Comparison of ENCODE assay signal across 21 cellular contexts in the genomic region with DNA sequence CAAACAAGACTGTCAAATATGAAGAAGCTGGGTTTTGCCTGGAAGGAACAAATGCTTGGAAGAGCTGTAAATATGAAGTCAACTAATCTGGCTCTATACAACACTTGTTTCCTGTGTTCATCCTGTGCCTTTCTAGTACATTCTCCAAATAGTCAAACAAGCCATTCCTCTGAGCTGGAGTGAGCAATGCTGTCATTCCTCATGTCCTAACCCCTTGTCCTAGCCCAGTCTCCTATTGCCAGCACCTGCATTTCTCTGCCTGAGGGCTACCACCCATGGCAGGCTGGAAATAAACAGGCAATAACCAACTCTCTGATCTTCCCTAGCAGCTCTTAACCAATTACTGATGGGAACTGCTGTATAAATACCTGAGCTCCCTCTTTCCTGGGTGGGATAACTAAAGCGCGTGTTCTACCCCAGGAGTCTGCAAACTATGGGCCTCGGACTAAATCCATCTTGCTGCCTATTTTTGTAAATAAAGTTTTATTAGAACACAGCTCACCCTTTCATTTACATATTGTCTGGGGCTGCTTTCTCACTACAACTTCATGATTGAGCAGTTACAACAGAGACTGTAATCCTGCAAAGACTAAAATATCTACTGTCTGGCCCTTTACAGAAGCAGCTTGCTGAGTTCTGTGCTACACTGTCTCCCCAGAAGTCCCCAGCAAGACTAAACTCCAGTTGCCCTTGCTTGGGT. TPM values are rescaled to one million over a fixed set of nuclear protein-coding genes. Genes with fewer than 3 reads are reported as not detected.
DNase-seq lines count a peak whose midpoint lies in the region; ATAC-seq and TF ChIP-seq lines count a peak whose summit lies in the region.
"Had no signal": no experiment of that assay in that cellular context is flagged by ENCODE, and none has a peak within 500 bp of the region (broad histone marks: within the 10 kb centered on the region; RNA-seq: fewer than 3 reads in every experiment).

No MANE protein-coding gene starts in this region.

- CTCF ChIA-PET in MCF 10A (lab: Yijun Ruan, JAX) = interaction anchor here (0.5 to 0.7 kb wide), 5 partner anchors 64 to 628 kb away, joined by 3 to 4 read pairs (median 3); no protein-coding TSS in a partner anchor

- H3K27ac Mint-ChIP-seq in brain (peak overlapping the region in 4 of 5 experiments; percentile 19 to 86 (median 58)), MCF 10A (ENCODE audit: low read depth, unreplicated experiment) (no peak overlapping the region)
- H3K27ac Mint-ChIP-seq: CD14-positive monocyte; CD4-positive, alpha-beta T cell; CD8-positive, alpha-beta memory T cell had no signal

- intact Hi-C loops in MCF 10A (cut with micrococcal nuclease) (no loop called here), aorta (cut with DNase I) (no loop called here)

- BruUV-seq in MCF 10A (replicated peaks; lab: Mats Ljungman, UMichigan) = no TSS peak

- H3K36me3 ChIP-seq in RWPE2 (ENCODE audit: low read depth) (no peaks in the 10 kb centered on the region), trophoblast cell (ENCODE audit: control insufficient read depth in 1 of 2, insufficient read depth in 2 of 2, low read length in 2 of 2) (no peaks in the 10 kb centered on the region), aorta (ENCODE audit: control insufficient read depth in 1 of 2, insufficient read depth in 2 of 2, low read length in 1 of 2) (no peaks in the 10 kb centered on the region)
- H3K36me3 ChIP-seq: BE2C; BLaER1 treated with 17β-estradiol and CSF1 and Interleukin-3, amounts not matched to agents 10 nM and 100 nM had no signal

- H3K9me3 ChIP-seq in RWPE2 (ENCODE audit: severe bottlenecking) (no peaks in the 10 kb centered on the region), trophoblast cell (ENCODE audit: insufficient read depth, low read depth, low read length) (no peaks in the 10 kb centered on the region), aorta (ENCODE audit: control insufficient read depth, low read length) (no peaks in the 10 kb centered on the region)
- H3K9me3 ChIP-seq: A549; BE2C; BLaER1 treated with 17β-estradiol and CSF1 and Interleukin-3, amounts not matched to agents 10 nM and 100 nM had no signal

- no peaks in the 10 kb centered on the region for H3K79me2 ChIP-seq in trophoblast cell (ENCODE audit: control insufficient read depth, insufficient read depth, low read length, poor library complexity)

- no peak overlapping the region for H3K14ac ChIP-seq in trophoblast cell (ENCODE audit: low read length)

- no peak for TF ChIP-seq CTCF in RWPE2 (IDR thresholded peaks at IDR 0.05; ENCODE audit: poor library complexity, severe bottlenecking)
- TF ChIP-seq CTCF in brain (conservative IDR thresholded peaks at IDR 0.05) = no peak
- no peak for TF ChIP-seq CTCF in MCF 10A (IDR thresholded peaks at IDR 0.05; ENCODE audit: unreplicated experiment)
- no peak for TF ChIP-seq CTCF in foreskin fibroblast (IDR thresholded peaks at IDR 0.05; ENCODE audit: low read depth, low read length)

- H3K27me3 ChIP-seq in RWPE2 (ENCODE audit: insufficient read depth, poor library complexity, severe bottlenecking) = no peaks in the 10 kb centered on the region
- no peaks in the 10 kb centered on the region for H3K27me3 ChIP-seq in trophoblast cell (ENCODE audit: insufficient read depth, low read length)
- H3K27me3 ChIP-seq in aorta (ENCODE audit: control insufficient read depth in 1 of 2, insufficient read depth in 2 of 2, low read length in 1 of 2) = no peaks in the 10 kb centered on the region
- H3K27me3 ChIP-seq: BE2C; BLaER1 treated with 17β-estradiol and CSF1 and Interleukin-3, amounts not matched to agents 10 nM and 100 nM had no signal

- H3K27ac ChIP-seq in RWPE2 (ENCODE audit: poor library complexity, severe bottlenecking) (no peak overlapping the region), trophoblast cell (ENCODE audit: low read depth, low read length) (no peak overlapping the region), aorta (ENCODE audit: low read depth in 1 of 2, low read length in 2 of 2) (no peak overlapping the region)
- H3K27ac ChIP-seq: A549; BLaER1 treated with 17β-estradiol and CSF1 and Interleukin-3, amounts not matched to agents 10 nM and 100 nM had no signal

- no CpG with 5 or more reads among the region's 3 CpGs for WGBS in trophoblast cell (ENCODE audit: extremely low coverage, insufficient coverage, insufficient read length)
- 88 to 92% methylated on average over 3 of the region's 3 CpGs for WGBS in aorta, 2 donors

- POLR2A ChIA-PET in MCF 10A (lab: Yijun Ruan, JAX) = no interaction called here

- no peak for DNase-seq in RWPE2 (ENCODE audit: low spot score)
- DNase-seq in trophoblast cell = peak; percentile 75 to 84
- DNase-seq in MCF 10A (ENCODE audit: unreplicated experiment) = no peak
- no peak for DNase-seq in foreskin fibroblast
- no peak for DNase-seq in aorta
- DNase-seq: 8988T; ACHN; AML-193; BE2C; CD4-positive, alpha-beta T cell; CD8-positive, alpha-beta memory T cell; DMS 273 treated with DMSO at 0.1 percent for 48 hours; DMS79 treated with DMSO at 0.1 percent for 48 hours; GF-D8; GOT3; HCEC 1CT had no signal

- H3K23ac ChIP-seq in trophoblast cell (ENCODE audit: low read length) = no peak overlapping the region

- no peak overlapping the region for H4K91ac ChIP-seq in trophoblast cell (ENCODE audit: low read depth, low read length)

- ATAC-seq in RWPE2 (ENCODE audit: low read depth) (0 out of 3 replicates have a peak, but pooled peaks have one; percentile 11), aorta (ENCODE audit: low FRiP score) (no peak)

- H4K8ac ChIP-seq in trophoblast cell (ENCODE audit: low read depth, low read length) = no peak overlapping the region

- H3K4me3 Mint-ChIP-seq in brain = no peak overlapping the region
- no peak overlapping the region for H3K4me3 Mint-ChIP-seq in MCF 10A (ENCODE audit: unreplicated experiment)
- H3K4me3 Mint-ChIP-seq: CD14-positive monocyte; CD4-positive, alpha-beta T cell; CD8-positive, alpha-beta memory T cell had no signal

- H3K4me3 ChIP-seq in RWPE2 (ENCODE audit: severe bottlenecking) (no peak overlapping the region), trophoblast cell (ENCODE audit: low read depth, low read length) (no peak overlapping the region), foreskin fibroblast (ENCODE audit: low read depth in 1 of 2, low read length in 2 of 2) (no peak overlapping the region), aorta (ENCODE audit: low read length in 2 of 2) (no peak overlapping the region)
- H3K4me3 ChIP-seq: A549; BLaER1 treated with 17β-estradiol and CSF1 and Interleukin-3, amounts not matched to agents 10 nM and 100 nM had no signal

- no peak overlapping the region for H2BK5ac ChIP-seq in trophoblast cell (ENCODE audit: low read depth, low read length, poor library complexity)

- H3K4me1 ChIP-seq in RWPE2 (ENCODE audit: insufficient read depth, poor library complexity, severe bottlenecking) (no peaks in the 10 kb centered on the region), trophoblast cell (ENCODE audit: control insufficient read depth in 1 of 2, insufficient read depth in 2 of 2, low read length in 2 of 2) (no peaks in the 10 kb centered on the region), aorta (ENCODE audit: control insufficient read depth in 1 of 2, insufficient read depth in 2 of 2, low read length in 2 of 2) (no peaks in the 10 kb centered on the region)
- H3K4me1 ChIP-seq: A549 had no signal

- no peak overlapping the region for H3K18ac ChIP-seq in trophoblast cell (ENCODE audit: low read length)

- H4K12ac ChIP-seq in trophoblast cell (ENCODE audit: low read depth, low read length) = no peak overlapping the region

- H3K4me1 Mint-ChIP-seq in brain = peaks cover 45% of the 10 kb centered on the region
- no peaks in the 10 kb centered on the region for H3K4me1 Mint-ChIP-seq in MCF 10A (ENCODE audit: insufficient read depth, unreplicated experiment)
- H3K4me1 Mint-ChIP-seq: CD14-positive monocyte; CD8-positive, alpha-beta memory T cell had no signal

- no peak overlapping the region for H3K9ac ChIP-seq in trophoblast cell (ENCODE audit: low read length)
- H3K9ac ChIP-seq: BLaER1 treated with 17β-estradiol and CSF1 and Interleukin-3, amounts not matched to agents 10 nM and 100 nM had no signal

- no peaks in the 10 kb centered on the region for H3K27me3 Mint-ChIP-seq in brain
- peaks cover 16% of the 10 kb centered on the region for H3K27me3 Mint-ChIP-seq in MCF 10A (ENCODE audit: insufficient read depth, unreplicated experiment)

- H2AK5ac ChIP-seq in trophoblast cell (ENCODE audit: low read length) = no peak overlapping the region

- no peak overlapping the region for H2AFZ ChIP-seq in trophoblast cell (ENCODE audit: insufficient read depth, low read length, poor library complexity)

- no peaks in the 10 kb centered on the region for H3K79me1 ChIP-seq in trophoblast cell (ENCODE audit: low read length)

- no peak overlapping the region for H3K4me2 ChIP-seq in trophoblast cell (ENCODE audit: low read length)
- H3K4me2 ChIP-seq: A549; BLaER1 treated with 17β-estradiol and CSF1 and Interleukin-3, amounts not matched to agents 10 nM and 100 nM had no signal

- H3K36me3 Mint-ChIP-seq in brain (no peaks in the 10 kb centered on the region), MCF 10A (ENCODE audit: insufficient read depth, unreplicated experiment) (no peaks in the 10 kb centered on the region)
- H3K36me3 Mint-ChIP-seq: CD14-positive monocyte; CD8-positive, alpha-beta memory T cell had no signal

- no peak overlapping the region for H3K4ac ChIP-seq in trophoblast cell (ENCODE audit: low read depth, low read length)

- no peak overlapping the region for H2BK12ac ChIP-seq in trophoblast cell (ENCODE audit: low read length)

- no peak overlapping the region for H2BK120ac ChIP-seq in trophoblast cell (ENCODE audit: insufficient read depth, low read length, poor library complexity)

- no peaks in the 10 kb centered on the region for H3K9me3 Mint-ChIP-seq in brain
- H3K9me3 Mint-ChIP-seq in MCF 10A (ENCODE audit: unreplicated experiment) = no peaks in the 10 kb centered on the region
- H3K9me3 Mint-ChIP-seq: CD14-positive monocyte; CD4-positive, alpha-beta T cell; CD8-positive, alpha-beta memory T cell had no signal

RNA-seq across cellular contexts. Expression of a gene that starts 13.4 kb away (rescaled TPM):
- polyA plus RNA-seq in brain (ENCODE audit: insufficient read depth, low read depth, low replicate concordance) (21.5 TPM), aorta (1 to 10 TPM in 1 of 2 donors, under 1 TPM in 1; 0.46 to 2.3 TPM)
- polyA plus RNA-seq in trophoblast cell (2013) = 0.44 and 0.49 TPM in 2 replicates
- total RNA-seq in MCF 10A (2022) (not detected in 2 replicates), aorta (10 to 100 TPM in 1 of 2 donors, 1 to 10 TPM in 1; 2.8 to 16.6 TPM)
- total RNA-seq: CD4-positive, alpha-beta T cell; CD8-positive, alpha-beta memory T cell had no signal
- polyA plus RNA-seq: CD14-positive monocyte; CD8-positive, alpha-beta memory T cell had no signal

RNA-seq across cellular contexts. Expression of a gene that starts 51.2 kb away (rescaled TPM):
- polyA plus RNA-seq in brain (ENCODE audit: insufficient read depth, low read depth, low replicate concordance) (0.12 TPM), aorta (1 to 10 TPM; 2.3 to 6.8 TPM)
- polyA plus RNA-seq in trophoblast cell (2013) = not detected in 2 replicates
- total RNA-seq in MCF 10A (2022) (0.93 and 1.4 TPM in 2 replicates), aorta (10 to 100 TPM in 1 of 2 donors, 1 to 10 TPM in 1; 5.0 to 16.1 TPM)
- total RNA-seq: CD4-positive, alpha-beta T cell; Daoy had no signal
- polyA plus RNA-seq: CD14-positive monocyte; CD8-positive, alpha-beta memory T cell had no signal

Comparison
In these comparisons a context has a peak if more than half of its experiments do, and no peak if none do; other contexts are left out.
1. DNase-seq: peak in trophoblast cell (2 of 2); none in RWPE2 (single experiment), MCF 10A (single experiment), foreskin fibroblast (0 of 2) and aorta (0 of 2).